ENCODE assay signal across 8 cellular contexts in genomic region chr12:124392271-124392990, GRCh38.
DNase-seq lines count a peak whose midpoint lies in the region; ATAC-seq, FAIRE-seq and TF ChIP-seq lines count a peak whose summit lies in the region.

No MANE protein-coding gene starts in this region.

- TF ChIP-seq RAD21 in GM12878 (IDR thresholded peaks at IDR 0.05; ENCODE audit: insufficient read depth, low read depth, low read length) = no peak

- H2AFZ ChIP-seq in Karpas-422 (ENCODE audit: low read length) = no peak overlapping the region
- H2AFZ ChIP-seq in GM12878 (ENCODE audit: control insufficient read depth, low read depth, low read length) = no peak overlapping the region

- peaks cover 85% of the 10 kb centered on the region for H3K4me1 ChIP-seq in Karpas-422 (ENCODE audit: low read length)
- peaks cover 40% of the 10 kb centered on the region for H3K4me1 ChIP-seq in GM12878 (ENCODE audit: control insufficient read depth, insufficient read depth, low read length)
- peaks cover 84% of the 10 kb centered on the region for H3K4me1 ChIP-seq in testis

- H3K9me3 ChIP-seq in Karpas-422 (ENCODE audit: low read length) = no peaks in the 10 kb centered on the region
- H3K9me3 ChIP-seq in GM12878 (replicated peaks; ENCODE audit: control insufficient read depth, insufficient read depth, low read length) = no peaks in the 10 kb centered on the region
- H3K9me3 ChIP-seq in testis = no peaks in the 10 kb centered on the region

- H3K4me3 ChIP-seq in Karpas-422 (ENCODE audit: low read length) = peak overlapping the region; percentile 57; the same call in 1 of the 2 replicates
- no peak overlapping the region for H3K4me3 ChIP-seq in GM12878
- no peak overlapping the region for H3K4me3 ChIP-seq in kidney epithelial cell (ENCODE audit: low read depth, low read length)
- H3K4me3 ChIP-seq in testis = no peak overlapping the region

- TF ChIP-seq CTCF in GM12878 (IDR thresholded peaks at IDR 0.05 in 2 of 3, conservative IDR thresholded peaks at IDR 0.05 in 1 of 3; ENCODE audit: control insufficient read depth in 2 of 3, extremely low read depth in 1 of 3, insufficient read depth in 1 of 3, low read depth in 3 of 3, low read length in 3 of 3) (peak in 1 of 3 experiments; percentile 20; a peak in 2 of 6 replicates), kidney epithelial cell (IDR thresholded peaks at IDR 0.05; ENCODE audit: insufficient read depth, low read length, poor library complexity, severe bottlenecking) (peak; percentile 50), testis (IDR thresholded peaks at IDR 0.05) (peak in 2 of 3 experiments; percentile 19 to 35)

- TF ChIP-seq EP300 in GM12878 (IDR thresholded peaks at IDR 0.05; ENCODE audit: borderline replicate concordance in 1 of 2, control insufficient read depth in 1 of 2, low read depth in 2 of 2, low read length in 2 of 2) = no peak

- intact Hi-C loops in GM12878 (cut with micrococcal nuclease; ENCODE audit: unreplicated experiment) = loop anchor here (5.0 to 10.0 kb wide), 3 partner anchors 60 to 375 kb away; no protein-coding TSS in a partner anchor
- intact Hi-C loops in testis (cut with DNase I; ENCODE audit: low total_unique reads) = no loop called here

- peak; percentile 87 for DNase-seq in ELR (ENCODE audit: low read depth)
- peak; percentile 90 for DNase-seq in Karpas-422
- no peak for DNase-seq in GM12878 (ENCODE audit: low read depth, low spot score)
- DNase-seq in kidney epithelial cell (ENCODE audit: low read depth) = no peak
- DNase-seq in testis = no peak
- no peak for DNase-seq in T-helper 9 cell
- no peak for DNase-seq in cerebellum (ENCODE audit: low spot score)
- no peak for DNase-seq in NCI-H774 (lab: John Stamatoyannopoulos, UW)

- ATAC-seq in GM12878 = no peak

- H3K79me2 ChIP-seq in Karpas-422 (ENCODE audit: low read length) = peaks cover 24% of the 10 kb centered on the region
- H3K79me2 ChIP-seq in GM12878 (ENCODE audit: control insufficient read depth, insufficient read depth, low read length) = no peaks in the 10 kb centered on the region; the same call in 1 of the 2 replicates

- CTCF ChIA-PET in GM12878 (lab: Yijun Ruan, JAX) = interaction anchor here (1.0 kb wide), 1 partner anchor 11 kb away, joined by 4 read pairs; no protein-coding TSS in a partner anchor

- H3K27ac ChIP-seq in Karpas-422 (ENCODE audit: low read length) (peak overlapping the region; percentile 97), GM12878 (ENCODE audit: control insufficient read depth, insufficient read depth) (peak overlapping the region; percentile 73), testis (peak overlapping the region; percentile 61 to 75)

- FAIRE-seq in GM12878 (lab: Jason Lieb, UNC) = no peak

- RAD21 ChIA-PET in GM12878 (lab: Charles Lee; ENCODE audit: unreplicated experiment) = interaction anchor here (0.7 to 1.4 kb wide), 3 partner anchors 33 to 101 kb away, joined by 3 to 5 read pairs (median 3); no protein-coding TSS in a partner anchor

- POLR2A ChIA-PET in GM12878 (lab: Charles Lee) = no interaction called here

- H3K9ac ChIP-seq in Karpas-422 (ENCODE audit: low read length) (peak overlapping the region; percentile 78), GM12878 (ENCODE audit: control insufficient read depth, insufficient read depth, low read length) (peak overlapping the region; percentile 27; the same call in 1 of the 2 replicates)

- H3K4me2 ChIP-seq in Karpas-422 (ENCODE audit: low read depth, low read length, poor library complexity, severe bottlenecking) = peak overlapping the region; percentile 80
- peak overlapping the region; percentile 68 for H3K4me2 ChIP-seq in GM12878 (ENCODE audit: control insufficient read depth, insufficient read depth)

- SMC1A ChIA-PET in GM12878 (lab: Charles Lee; ENCODE audit: uncharacterized antibody, unreplicated experiment) = no interaction called here

- in situ Hi-C loops in GM12878 (cut with MboI) = no loop called here

- TF ChIP-seq POLR2A in GM12878 (IDR thresholded peaks at IDR 0.05; ENCODE audit: low read depth, low read length) (peak; percentile 53; the same call in 1 of the 2 replicates), testis (IDR thresholded peaks at IDR 0.05) (no peak)

- no peaks in the 10 kb centered on the region for H4K20me1 ChIP-seq in Karpas-422 (ENCODE audit: insufficient read depth, low read depth, low read length)
- no peaks in the 10 kb centered on the region for H4K20me1 ChIP-seq in GM12878 (ENCODE audit: control insufficient read depth, insufficient read depth)

- H3K27me3 ChIP-seq in Karpas-422 (ENCODE audit: low read length) (no peaks in the 10 kb centered on the region), GM12878 (replicated peaks in 1 of 2; ENCODE audit: control insufficient read depth in 2 of 2, insufficient read depth in 2 of 2, low read length in 1 of 2) (no peaks in the 10 kb centered on the region), kidney epithelial cell (ENCODE audit: control insufficient read depth, insufficient read depth, low read length) (no peaks in the 10 kb centered on the region), testis (no peaks in the 10 kb centered on the region)

- H3K9me2 ChIP-seq in Karpas-422 (replicated peaks; ENCODE audit: insufficient read depth, low read length) = no peaks in the 10 kb centered on the region

- no peaks in the 10 kb centered on the region for H3K36me3 ChIP-seq in Karpas-422 (ENCODE audit: insufficient read depth, low read length)
- H3K36me3 ChIP-seq in GM12878 (ENCODE audit: control insufficient read depth in 2 of 2, insufficient read depth in 2 of 2, low read length in 1 of 2) = peaks cover 0 to 30% of the 10 kb centered on the region in 2 experiments; a peak in 3 of 4 replicates
- H3K36me3 ChIP-seq in kidney epithelial cell (ENCODE audit: control insufficient read depth, insufficient read depth, low read length) = peaks cover 1% of the 10 kb centered on the region
- H3K36me3 ChIP-seq in testis (ENCODE audit: low read depth, missing control alignments) = no peaks in the 10 kb centered on the region

- WGBS in GM12878 (ENCODE audit: insufficient coverage, insufficient replicate concordance, low lambda C conversion rate, missing lambda C conversion rate) = 65% methylated on average over 21 of the region's 21 CpGs
- WGBS in testis, 2 donors = 43% methylated on average over 12 to 21 of the region's 21 CpGs

- BruUV-seq in GM12878 (replicated peaks; lab: Mats Ljungman, UMichigan) = no TSS peak

TF ChIP-seq in GM12878, 131 proteins besides CTCF, POLR2A, EP300 and RAD21 (continues in another document):
- TF ChIP-seq ZNF687 (IDR thresholded peaks at IDR 0.05) (no peak), MXI1 (IDR thresholded peaks at IDR 0.05; ENCODE audit: low read depth, low read length) (no peak), GATAD2B (conservative IDR thresholded peaks at IDR 0.05; ENCODE audit: low read depth) (no peak), SIN3A (IDR thresholded peaks at IDR 0.05; ENCODE audit: low read depth, low read length) (no peak)

Comparison
In these comparisons a context has a peak if more than half of its experiments do, and no peak if none do; other contexts are left out.
1. DNase-seq: peak in ELR (single experiment) and Karpas-422 (single experiment); none in GM12878 (single experiment), kidney epithelial cell (single experiment), testis (single experiment), T-helper 9 cell (single experiment), cerebellum (single experiment) and NCI-H774 (single experiment).
2. Peak in every context shown above with its lines, with median percentiles within 50 percentile points of each other: H3K27ac ChIP-seq.